Comparison of ENCODE assay signal across 8 cellular contexts in genomic region chr22:41966607-41967240, GRCh38. TPM values are rescaled to one million over a fixed set of nuclear protein-coding genes. Genes with fewer than 3 reads are reported as not detected.
DNase-seq lines count a peak whose midpoint lies in the region; ATAC-seq, FAIRE-seq and TF ChIP-seq lines count a peak whose summit lies in the region.

No MANE protein-coding gene starts in this region.

- H3K79me2 ChIP-seq in HepG2 (ENCODE audit: insufficient read depth, low read length) = no peaks in the 10 kb centered on the region

- BruUV-seq in IMR-90 (replicated peaks; lab: Mats Ljungman, UMichigan) (no TSS peak), HepG2 (replicated peaks; lab: Mats Ljungman, UMichigan) (no TSS peak)

- H2AK9ac ChIP-seq in IMR-90 (replicated peaks; ENCODE audit: low read depth, low read length, poor library complexity) = no peak overlapping the region

- POLR2A ChIA-PET in IMR-90 (lab: Charles Lee; ENCODE audit: unreplicated experiment) = no interaction called here
- POLR2A ChIA-PET in HepG2 (lab: Yijun Ruan, JAX) = no interaction called here

- H3K27me3 ChIP-seq in IMR-90 (ENCODE audit: control insufficient read depth, insufficient read depth, low read length) = peaks cover 18% of the 10 kb centered on the region; the same call in 1 of the 2 replicates
- H3K27me3 ChIP-seq in HepG2 (ENCODE audit: control insufficient read depth in 1 of 2, insufficient read depth in 2 of 2, low read length in 2 of 2) = peaks cover 2 to 24% of the 10 kb centered on the region in 2 experiments; a peak in 4 of 5 replicates

- H2BK15ac ChIP-seq in IMR-90 (ENCODE audit: low read depth, low read length) = no peak overlapping the region

- H2AFZ ChIP-seq in IMR-90 (replicated peaks; ENCODE audit: low read length, poor library complexity) (peak overlapping the region; percentile 45), HepG2 (ENCODE audit: low read length) (no peak overlapping the region)

- H3K4me3 ChIP-seq in IMR-90 (ENCODE audit: insufficient read depth, low read depth, low read length) (no peak overlapping the region), HepG2 (replicated peaks in 1 of 3; ENCODE audit: insufficient read depth in 1 of 3, low read depth in 2 of 3, low read length in 3 of 3) (no peak overlapping the region)

- 28% methylated on average over 5 of the region's 8 CpGs; no CpG with 5 or more reads in 1 of the 2 experiments for WGBS in IMR-90 (ENCODE audit: extremely low coverage in 2 of 2, insufficient read length in 1 of 2), 2 experiments
- 20% methylated on average over 7 of the region's 8 CpGs for WGBS in HepG2 (ENCODE audit: low lambda C conversion rate)

- H3K4ac ChIP-seq in IMR-90 (ENCODE audit: low read depth, low read length) = no peak overlapping the region

- ATAC-seq in IMR-90 (ENCODE audit: low read depth) = peak; percentile 89
- ATAC-seq in HepG2 = peak; percentile 80
- no peak for ATAC-seq in HG03025 (IDR thresholded peaks at IDR 0.05; ENCODE audit: low FRiP score, unreplicated experiment)
- ATAC-seq in GM21825 (IDR thresholded peaks at IDR 0.05; ENCODE audit: unreplicated experiment) = no peak

- H2AK5ac ChIP-seq in IMR-90 (ENCODE audit: low read depth, low read length) = no peak overlapping the region

- no peak overlapping the region for H4K5ac ChIP-seq in IMR-90 (ENCODE audit: low read depth, low read length)

- H3K27ac ChIP-seq in IMR-90 (ENCODE audit: insufficient read depth, low read length) (no peak overlapping the region), HepG2 (ENCODE audit: extremely low read length, insufficient read depth, low read length) (no peak overlapping the region)

- TF ChIP-seq RAD21 in IMR-90 (IDR thresholded peaks at IDR 0.05; ENCODE audit: low read length) (peak; percentile 66), HepG2 (CRISPR knock-in tag; IDR thresholded peaks at IDR 0.05) (0 out of 2 replicates have a peak, but pooled peaks have one; percentile 44)

- no peak overlapping the region for H2BK5ac ChIP-seq in IMR-90 (ENCODE audit: low read depth, low read length, poor library complexity, severe bottlenecking)

- no peak overlapping the region for H4K91ac ChIP-seq in IMR-90 (ENCODE audit: insufficient read depth, low read depth, low read length)

- H3K36me3 ChIP-seq in IMR-90 (ENCODE audit: control insufficient read depth, insufficient read depth, low read length) (no peaks in the 10 kb centered on the region), HepG2 (replicated peaks in 1 of 2; ENCODE audit: control insufficient read depth in 1 of 2, insufficient read depth in 2 of 2, low read length in 2 of 2) (no peaks in the 10 kb centered on the region)

- H2BK20ac ChIP-seq in IMR-90 (ENCODE audit: low read depth, low read length) = no peak overlapping the region

- no peaks in the 10 kb centered on the region for H3K9me1 ChIP-seq in IMR-90 (ENCODE audit: insufficient read depth, low read length)

- no peak for TF ChIP-seq EP300 in HepG2 (IDR thresholded peaks at IDR 0.05; ENCODE audit: low read depth in 2 of 2, low read length in 2 of 2)
- TF ChIP-seq EP300 in HepG2 (CRISPR knock-in tag; IDR thresholded peaks at IDR 0.05; ENCODE audit: borderline replicate concordance) = no peak

- no peaks in the 10 kb centered on the region for H3K79me1 ChIP-seq in IMR-90 (ENCODE audit: low read depth in 1 of 2, low read length in 2 of 2)

- no peak overlapping the region for H3K14ac ChIP-seq in IMR-90 (replicated peaks; ENCODE audit: low read depth, low read length)

- H3K18ac ChIP-seq in IMR-90 (ENCODE audit: low read depth, low read length) = no peak overlapping the region

- no peak overlapping the region for H3K9ac ChIP-seq in IMR-90 (ENCODE audit: low read depth, low read length)
- H3K9ac ChIP-seq in HepG2 (ENCODE audit: insufficient read depth, low read depth, low read length) = no peak overlapping the region

- no peak overlapping the region for H3K4me2 ChIP-seq in IMR-90 (ENCODE audit: low read depth, low read length)
- H3K4me2 ChIP-seq in HepG2 (ENCODE audit: low read depth, low read length) = no peak overlapping the region

- intact Hi-C loops in IMR-90 (cut with micrococcal nuclease) = loop anchor here (1.0 to 2.0 kb wide), 5 partner anchors 112 to 506 kb away; partner anchors contain the start of genes NDUFA6 and SMDT1
- intact Hi-C loops in HepG2 (cut with micrococcal nuclease; ENCODE audit: unreplicated experiment) = loop anchor here (1.0 kb wide), 1 partner anchor 148 kb away; no protein-coding TSS in a partner anchor

- H3K4me1 ChIP-seq in IMR-90 (ENCODE audit: control insufficient read depth, insufficient read depth, low read length) (no peaks in the 10 kb centered on the region; the same call in 1 of the 2 replicates), HepG2 (ENCODE audit: insufficient read depth, low read length) (peaks cover 11% of the 10 kb centered on the region; the same call in 1 of the 2 replicates)

- TF ChIP-seq POLR2A in IMR-90 (IDR thresholded peaks at IDR 0.05; ENCODE audit: low read depth, low read length) (no peak), HepG2 (IDR thresholded peaks at IDR 0.05; ENCODE audit: insufficient read depth in 1 of 2, low read depth in 2 of 2, low read length in 2 of 2) (no peak)

- in situ Hi-C loops in IMR-90 (cut with MboI; ENCODE audit: low sequenced_read_pairs) (loop anchor here (5.0 kb wide), 1 partner anchor 476 kb away; no protein-coding TSS in a partner anchor), HepG2 (cut with HindIII; ENCODE audit: extremely low pct_ligation_motif_present, low pct_unique_long_range_greater_than_20kb) (loop anchor here (5.0 to 25.0 kb wide), 3 partner anchors 106 to 471 kb away; partner anchors contain the start of genes NAGA, NFAM1 and PHETA2)

- DNase-seq in NCI-H526 (lab: John Stamatoyannopoulos, UW) (peak; percentile 9 to 60), NCI-H526 treated with DMSO at 0.1 percent for 48 hours (lab: John Stamatoyannopoulos, UW) (no peak), IMR-90 (peak; percentile 88), SKM-1 (lab: John Stamatoyannopoulos, UW; ENCODE audit: unreplicated experiment) (peak; percentile 56), cerebellum (ENCODE audit: low spot score) (peak; percentile 64), HepG2 (ENCODE audit: low spot score) (peak; percentile 52)

- H3K9me3 ChIP-seq in IMR-90 (ENCODE audit: control insufficient read depth, insufficient read depth, low read length) (no peaks in the 10 kb centered on the region), HepG2 (ENCODE audit: low read length) (no peaks in the 10 kb centered on the region)

- no peaks in the 10 kb centered on the region for H4K20me1 ChIP-seq in IMR-90 (ENCODE audit: insufficient read depth, low read length)
- H4K20me1 ChIP-seq in HepG2 (ENCODE audit: insufficient read depth, low read length) = no peaks in the 10 kb centered on the region

- H3K23ac ChIP-seq in IMR-90 (ENCODE audit: low read depth, low read length) = no peak overlapping the region

- no peak overlapping the region for H2BK120ac ChIP-seq in IMR-90 (ENCODE audit: low read depth, low read length)

- peak; percentile 65 for TF ChIP-seq CTCF in IMR-90 (conservative IDR thresholded peaks at IDR 0.05; ENCODE audit: low read depth, low read length)
- TF ChIP-seq CTCF in HepG2 (CRISPR knock-in tag; IDR thresholded peaks at IDR 0.05) = peak; percentile 78

- no peak overlapping the region for H4K8ac ChIP-seq in IMR-90 (ENCODE audit: low read depth in 2 of 2, low read length in 2 of 2)

- FAIRE-seq in HepG2 (lab: Jason Lieb, UNC) = peak; percentile 58

- dilution Hi-C loops in IMR-90 (cut with HindIII; ENCODE audit: low sequenced_read_pairs, unreplicated experiment) = no loop called here

- no peak overlapping the region for H3K56ac ChIP-seq in IMR-90 (ENCODE audit: extremely low read depth, insufficient read depth, low read length)

- CTCF ChIA-PET in IMR-90 (lab: Yijun Ruan, JAX) (interaction anchor here (0.8 to 1.7 kb wide), 2 partner anchors 473 to 478 kb away, joined by 3 to 7 read pairs; no protein-coding TSS in a partner anchor), HepG2 (lab: Yijun Ruan, JAX; ENCODE audit: low intra/inter-chr PET ratio, low total read pairs) (interaction anchor here (1.0 to 1.6 kb wide), 4 partner anchors 145 to 202 kb away, joined by 3 to 13 read pairs (median 7); no protein-coding TSS in a partner anchor)

RNA-seq across cellular contexts. Expression of gene SEPTIN3, which starts 2.5 kb away (rescaled TPM):
- total RNA-seq in IMR-90 (2012; rRNA removed) (under 0.01 and 0.18 TPM in 2 replicates), cerebellum (126 TPM), HepG2 (2016; rRNA removed; fragmentation: Illumina TruSeq; extraction: Trizol) (not detected in 2 replicates)
- polyA plus RNA-seq in IMR-90 (2012; rRNA removed) (0.14 and 0.15 TPM in 2 replicates), HepG2 (2011; rRNA removed) (0.04 and 0.08 TPM in 2 replicates)
- 0.02 and 0.13 TPM in 2 replicates for polyA plus RNA-seq in IMR-90 (2012; cell fraction: cytosol; rRNA removed)
- 0.12 and 0.17 TPM in 2 replicates for polyA plus RNA-seq in IMR-90 (2012; cell fraction: nucleus; rRNA removed; ENCODE audit: low replicate concordance)
- total RNA-seq in HepG2 (2016; cell fraction: cytosol; rRNA removed; fragmentation: Illumina TruSeq; extraction: Trizol; ENCODE audit: low read depth) = not detected in 2 replicates
- not detected in 2 replicates for total RNA-seq in HepG2 (2016; cell fraction: insoluble cytoplasmic fraction; rRNA removed; fragmentation: Illumina TruSeq; extraction: Trizol)
- total RNA-seq in HepG2 (2016; cell fraction: membrane; rRNA removed; fragmentation: Illumina TruSeq; extraction: Trizol) = 0.03 TPM in 1 of 2 replicates, not detected in the other
- not detected in 2 replicates for total RNA-seq in HepG2 (2016; cell fraction: nucleus; rRNA removed; fragmentation: Illumina TruSeq; extraction: Trizol)
- 0.01 and 0.04 TPM in 2 replicates for polyA plus RNA-seq in HepG2 (2011; cell fraction: cytosol; rRNA removed)
- polyA plus RNA-seq in HepG2 (2011; cell fraction: nucleus; rRNA removed) = 0.14 TPM in 1 of 2 replicates, not detected in the other
- 0.08 TPM in 1 of 2 replicates, not detected in the other for polyA plus RNA-seq in HepG2 (2012)
- not detected in 2 replicates for polyA plus RNA-seq in HepG2 (2016; cell fraction: cytosol; fragmentation: Illumina TruSeq; extraction: Trizol; ENCODE audit: low read depth)
- polyA plus RNA-seq in HepG2 (2016; cell fraction: insoluble cytoplasmic fraction; fragmentation: Illumina TruSeq; extraction: Trizol; ENCODE audit: low read depth) = 0.07 TPM in 1 of 2 replicates, not detected in the other
- 0.07 TPM in 1 of 2 replicates, not detected in the other for polyA plus RNA-seq in HepG2 (2016; cell fraction: membrane; fragmentation: Illumina TruSeq; extraction: Trizol; ENCODE audit: low read depth)
- polyA plus RNA-seq in HepG2 (2016; cell fraction: nucleus; fragmentation: Illumina TruSeq; extraction: Trizol; ENCODE audit: insufficient read depth, low read depth) = 0.09 TPM in 1 of 2 replicates, not detected in the other
- polyA minus RNA-seq in HepG2 (2011; rRNA and poly(A)+ RNA removed; ENCODE audit: low replicate concordance) = 0.04 and 2.7 TPM in 2 replicates
- polyA minus RNA-seq in HepG2 (2011; cell fraction: cytosol; rRNA and poly(A)+ RNA removed) = not detected in 2 replicates
- not detected in 2 replicates for polyA minus RNA-seq in HepG2 (2011; cell fraction: nucleus; rRNA and poly(A)+ RNA removed)

RNA-seq across cellular contexts. Expression of gene CENPM, which starts 19.8 kb away (rescaled TPM):
- total RNA-seq in IMR-90 (2012; rRNA removed) (14.7 and 18.1 TPM in 2 replicates), cerebellum (12.2 TPM), HepG2 (2016; rRNA removed; fragmentation: Illumina TruSeq; extraction: Trizol) (37.3 and 41.8 TPM in 2 replicates)
- polyA plus RNA-seq in IMR-90 (2012; rRNA removed) (20.1 and 31.3 TPM in 2 replicates), HepG2 (2011; rRNA removed) (10.6 and 11.2 TPM in 2 replicates)
- polyA plus RNA-seq in IMR-90 (2012; cell fraction: cytosol; rRNA removed) = 10.5 and 19.3 TPM in 2 replicates
- 8.7 and 23.0 TPM in 2 replicates for polyA plus RNA-seq in IMR-90 (2012; cell fraction: nucleus; rRNA removed; ENCODE audit: low replicate concordance)
- 13.0 and 13.7 TPM in 2 replicates for total RNA-seq in HepG2 (2016; cell fraction: cytosol; rRNA removed; fragmentation: Illumina TruSeq; extraction: Trizol; ENCODE audit: low read depth)
- total RNA-seq in HepG2 (2016; cell fraction: insoluble cytoplasmic fraction; rRNA removed; fragmentation: Illumina TruSeq; extraction: Trizol) = 37.1 and 38.5 TPM in 2 replicates
- 17.3 and 25.3 TPM in 2 replicates for total RNA-seq in HepG2 (2016; cell fraction: membrane; rRNA removed; fragmentation: Illumina TruSeq; extraction: Trizol)
- 25.4 and 26.0 TPM in 2 replicates for total RNA-seq in HepG2 (2016; cell fraction: nucleus; rRNA removed; fragmentation: Illumina TruSeq; extraction: Trizol)
- 6.7 and 15.2 TPM in 2 replicates for polyA plus RNA-seq in HepG2 (2011; cell fraction: cytosol; rRNA removed)
- polyA plus RNA-seq in HepG2 (2011; cell fraction: nucleus; rRNA removed) = 15.5 and 21.0 TPM in 2 replicates
- 4.9 and 8.1 TPM in 2 replicates for polyA plus RNA-seq in HepG2 (2012)
- 11.6 and 12.9 TPM in 2 replicates for polyA plus RNA-seq in HepG2 (2016; cell fraction: cytosol; fragmentation: Illumina TruSeq; extraction: Trizol; ENCODE audit: low read depth)
- 35.7 and 42.0 TPM in 2 replicates for polyA plus RNA-seq in HepG2 (2016; cell fraction: insoluble cytoplasmic fraction; fragmentation: Illumina TruSeq; extraction: Trizol; ENCODE audit: low read depth)
- polyA plus RNA-seq in HepG2 (2016; cell fraction: membrane; fragmentation: Illumina TruSeq; extraction: Trizol; ENCODE audit: low read depth) = 15.9 TPM in 2 replicates
- polyA plus RNA-seq in HepG2 (2016; cell fraction: nucleus; fragmentation: Illumina TruSeq; extraction: Trizol; ENCODE audit: insufficient read depth, low read depth) = 29.0 and 31.5 TPM in 2 replicates
- polyA minus RNA-seq in HepG2 (2011; rRNA and poly(A)+ RNA removed; ENCODE audit: low replicate concordance) = 31.7 and 74.0 TPM in 2 replicates
- 4.4 and 9.0 TPM in 2 replicates for polyA minus RNA-seq in HepG2 (2011; cell fraction: cytosol; rRNA and poly(A)+ RNA removed)
- polyA minus RNA-seq in HepG2 (2011; cell fraction: nucleus; rRNA and poly(A)+ RNA removed) = 7.8 and 10.3 TPM in 2 replicates

RNA-seq across cellular contexts. Expression of gene WBP2NL, which starts 31.9 kb away (rescaled TPM):
- not detected in 2 replicates for total RNA-seq in IMR-90 (2012; rRNA removed)
- polyA plus RNA-seq in IMR-90 (2012; rRNA removed) = not detected in 2 replicates
- not detected in 2 replicates for polyA plus RNA-seq in IMR-90 (2012; cell fraction: cytosol; rRNA removed)
- 0.08 and 0.09 TPM in 2 replicates for polyA plus RNA-seq in IMR-90 (2012; cell fraction: nucleus; rRNA removed; ENCODE audit: low replicate concordance)
- 8.3 TPM for total RNA-seq in cerebellum
- total RNA-seq in HepG2 (2016; rRNA removed; fragmentation: Illumina TruSeq; extraction: Trizol) = not detected in 2 replicates
- total RNA-seq in HepG2 (2016; cell fraction: cytosol; rRNA removed; fragmentation: Illumina TruSeq; extraction: Trizol; ENCODE audit: low read depth) = not detected in 2 replicates
- not detected in 2 replicates for total RNA-seq in HepG2 (2016; cell fraction: insoluble cytoplasmic fraction; rRNA removed; fragmentation: Illumina TruSeq; extraction: Trizol)
- total RNA-seq in HepG2 (2016; cell fraction: membrane; rRNA removed; fragmentation: Illumina TruSeq; extraction: Trizol) = not detected in 2 replicates
- total RNA-seq in HepG2 (2016; cell fraction: nucleus; rRNA removed; fragmentation: Illumina TruSeq; extraction: Trizol) = not detected in 2 replicates
- polyA plus RNA-seq in HepG2 (2011; rRNA removed) = not detected in 2 replicates
- polyA plus RNA-seq in HepG2 (2011; cell fraction: cytosol; rRNA removed) = not detected in 2 replicates
- polyA plus RNA-seq in HepG2 (2011; cell fraction: nucleus; rRNA removed) = not detected in 2 replicates
- not detected in 2 replicates for polyA plus RNA-seq in HepG2 (2012)
- not detected in 2 replicates for polyA plus RNA-seq in HepG2 (2016; cell fraction: cytosol; fragmentation: Illumina TruSeq; extraction: Trizol; ENCODE audit: low read depth)
- not detected in 2 replicates for polyA plus RNA-seq in HepG2 (2016; cell fraction: insoluble cytoplasmic fraction; fragmentation: Illumina TruSeq; extraction: Trizol; ENCODE audit: low read depth)
- not detected in 2 replicates for polyA plus RNA-seq in HepG2 (2016; cell fraction: membrane; fragmentation: Illumina TruSeq; extraction: Trizol; ENCODE audit: low read depth)
- not detected in 2 replicates for polyA plus RNA-seq in HepG2 (2016; cell fraction: nucleus; fragmentation: Illumina TruSeq; extraction: Trizol; ENCODE audit: insufficient read depth, low read depth)
- polyA minus RNA-seq in HepG2 (2011; rRNA and poly(A)+ RNA removed; ENCODE audit: low replicate concordance) = 0.96 TPM in 1 of 2 replicates, not detected in the other
- not detected in 2 replicates for polyA minus RNA-seq in HepG2 (2011; cell fraction: cytosol; rRNA and poly(A)+ RNA removed)
- not detected in 2 replicates for polyA minus RNA-seq in HepG2 (2011; cell fraction: nucleus; rRNA and poly(A)+ RNA removed)

RNA-seq across cellular contexts. Expression of gene TNFRSF13C, which starts 40.1 kb away (rescaled TPM):
- total RNA-seq in IMR-90 (2012; rRNA removed) (under 0.01 TPM in 1 of 2 replicates, not detected in the other), cerebellum (0.73 TPM), HepG2 (2016; rRNA removed; fragmentation: Illumina TruSeq; extraction: Trizol) (0.11 TPM in 1 of 2 replicates, not detected in the other)
- polyA plus RNA-seq in IMR-90 (2012; rRNA removed) (0.14 and 0.16 TPM in 2 replicates), HepG2 (2011; rRNA removed) (0.22 and 0.29 TPM in 2 replicates)
- polyA plus RNA-seq in IMR-90 (2012; cell fraction: cytosol; rRNA removed) = 0.08 and 0.09 TPM in 2 replicates
- polyA plus RNA-seq in IMR-90 (2012; cell fraction: nucleus; rRNA removed; ENCODE audit: low replicate concordance) = 1.1 and 1.9 TPM in 2 replicates
- total RNA-seq in HepG2 (2016; cell fraction: cytosol; rRNA removed; fragmentation: Illumina TruSeq; extraction: Trizol; ENCODE audit: low read depth) = 0.10 TPM in 1 of 2 replicates, not detected in the other
- 0.17 TPM in 1 of 2 replicates, not detected in the other for total RNA-seq in HepG2 (2016; cell fraction: insoluble cytoplasmic fraction; rRNA removed; fragmentation: Illumina TruSeq; extraction: Trizol)
- 0.07 and 0.09 TPM in 2 replicates for total RNA-seq in HepG2 (2016; cell fraction: membrane; rRNA removed; fragmentation: Illumina TruSeq; extraction: Trizol)
- 0.25 and 0.38 TPM in 2 replicates for total RNA-seq in HepG2 (2016; cell fraction: nucleus; rRNA removed; fragmentation: Illumina TruSeq; extraction: Trizol)
- polyA plus RNA-seq in HepG2 (2011; cell fraction: cytosol; rRNA removed) = 0.03 and 0.04 TPM in 2 replicates
- 1.2 and 1.7 TPM in 2 replicates for polyA plus RNA-seq in HepG2 (2011; cell fraction: nucleus; rRNA removed)
- polyA plus RNA-seq in HepG2 (2012) = 0.16 and 0.31 TPM in 2 replicates
- polyA plus RNA-seq in HepG2 (2016; cell fraction: cytosol; fragmentation: Illumina TruSeq; extraction: Trizol; ENCODE audit: low read depth) = not detected in 2 replicates
- 0.05 TPM in 1 of 2 replicates, not detected in the other for polyA plus RNA-seq in HepG2 (2016; cell fraction: insoluble cytoplasmic fraction; fragmentation: Illumina TruSeq; extraction: Trizol; ENCODE audit: low read depth)
- 0.05 and 0.06 TPM in 2 replicates for polyA plus RNA-seq in HepG2 (2016; cell fraction: membrane; fragmentation: Illumina TruSeq; extraction: Trizol; ENCODE audit: low read depth)
- polyA plus RNA-seq in HepG2 (2016; cell fraction: nucleus; fragmentation: Illumina TruSeq; extraction: Trizol; ENCODE audit: insufficient read depth, low read depth) = 1.1 and 1.2 TPM in 2 replicates
- polyA minus RNA-seq in HepG2 (2011; rRNA and poly(A)+ RNA removed; ENCODE audit: low replicate concordance) = 0.46 and 1.4 TPM in 2 replicates
- polyA minus RNA-seq in HepG2 (2011; cell fraction: cytosol; rRNA and poly(A)+ RNA removed) = 0.20 TPM in 1 of 2 replicates, not detected in the other
- 0.26 and 0.37 TPM in 2 replicates for polyA minus RNA-seq in HepG2 (2011; cell fraction: nucleus; rRNA and poly(A)+ RNA removed)

Comparison
In these comparisons a context has a peak if more than half of its experiments do, and no peak if none do; other contexts are left out.
1. ATAC-seq: peak in IMR-90 (single experiment) and HepG2 (single experiment); none in HG03025 (single experiment) and GM21825 (single experiment).
2. RNA of gene SEPTIN3, which starts 2.5 kb away (total RNA-seq): 126 TPM in cerebellum (single experiment); under 0.01 to 0.18 TPM in IMR-90 and 0.03 TPM in HepG2; every median in the first group is over 100 times any median in the second.